Comparison of ENCODE assay signal across 8 cellular contexts in genomic region chr3:32177702-32178198, GRCh38.
A peak's percentile ranks its signal among the peaks of the same experiment; 100 is the strongest.
DNase-seq lines count a peak whose midpoint lies in the region; ATAC-seq lines count a peak whose summit lies in the region.

No MANE protein-coding gene starts in this region.

- CTCF ChIA-PET in CD8-positive, alpha-beta memory T cell (lab: Charles Lee) = interaction anchor here (0.7 to 2.9 kb wide), 17 partner anchors 9 to 290 kb away, joined by 3 to 14 read pairs (median 4); no protein-coding TSS in a partner anchor

- H3K4me3 Mint-ChIP-seq in CD8-positive, alpha-beta memory T cell = peak overlapping the region in 4 of 7 donors; percentile 23 to 54 (median 33)

- intact Hi-C loops in Right ventricle myocardium superior (cut with DNase I) (loop anchor here (5.0 kb wide), 2 partner anchors 120 to 160 kb away; no protein-coding TSS in a partner anchor), sciatic nerve (cut with DNase I) (no loop called here)

- POLR2A ChIA-PET in CD8-positive, alpha-beta memory T cell (lab: Charles Lee) = no interaction called here

- peak; percentile 65 for ATAC-seq in GM21360 (IDR thresholded peaks at IDR 0.05; ENCODE audit: unreplicated experiment)
- ATAC-seq in Right ventricle myocardium superior (ENCODE audit: poor library complexity) = peak; percentile 94
- peak; percentile 88 for ATAC-seq in sciatic nerve

- no peaks in the 10 kb centered on the region for H3K36me3 ChIP-seq in CD8-positive, alpha-beta memory T cell (ENCODE audit: insufficient read depth, low read length)

- peak overlapping the region in 1 of 8 donors; percentile 76 for H3K27ac Mint-ChIP-seq in CD8-positive, alpha-beta memory T cell

- DNase-seq in CD8-positive, alpha-beta memory T cell = peak in 4 of 5 donors; percentile 6 to 54 (median 16)
- DNase-seq in HuH-7.5 (ENCODE audit: low spot score) = peak; percentile 77
- peak; percentile 74 for DNase-seq in RPMI7951 (ENCODE audit: low read depth)
- DNase-seq in activated naive CD4-positive, alpha-beta T cell treated with Interleukin-2 at 50 U/mL for 16 hours = peak; percentile 44
- no peak for DNase-seq in Right ventricle myocardium superior
- DNase-seq in sciatic nerve (ENCODE audit: low spot score) = no peak
- no peak for DNase-seq in DMS79 treated with DMSO at 0.1 percent for 48 hours (lab: John Stamatoyannopoulos, UW)

- H3K27me3 ChIP-seq in CD8-positive, alpha-beta memory T cell (ENCODE audit: insufficient read depth, low read length, poor library complexity, severe bottlenecking) = no peaks in the 10 kb centered on the region

- H3K27me3 Mint-ChIP-seq in CD8-positive, alpha-beta memory T cell = peaks cover 7 to 12% of the 10 kb centered on the region in 2 donors

- H3K36me3 Mint-ChIP-seq in CD8-positive, alpha-beta memory T cell = peaks cover 0 to 1% (median 0%) of the 10 kb centered on the region in 3 donors

- no peak overlapping the region for H3K4me3 ChIP-seq in CD8-positive, alpha-beta memory T cell (ENCODE audit: low read length)

- H3K9me3 ChIP-seq in CD8-positive, alpha-beta memory T cell (ENCODE audit: low read length) = no peaks in the 10 kb centered on the region

- H3K4me1 ChIP-seq in CD8-positive, alpha-beta memory T cell (ENCODE audit: insufficient read depth, low read length) = peaks cover 5% of the 10 kb centered on the region

- H3K27ac ChIP-seq in CD8-positive, alpha-beta memory T cell (ENCODE audit: low read depth, low read length) = no peak overlapping the region

- peaks cover 0 to 2% (median 0%) of the 10 kb centered on the region in 5 donors for H3K9me3 Mint-ChIP-seq in CD8-positive, alpha-beta memory T cell

- H3K4me1 Mint-ChIP-seq in CD8-positive, alpha-beta memory T cell = peaks cover 6 to 13% (median 10%) of the 10 kb centered on the region in 3 donors

Comparison
In these comparisons a context has a peak if more than half of its experiments do, and no peak if none do; other contexts are left out.
1. DNase-seq: peak in CD8-positive, alpha-beta memory T cell (4 of 5), HuH-7.5 (single experiment), RPMI7951 (single experiment) and activated naive CD4-positive, alpha-beta T cell treated with Interleukin-2 at 50 U/mL for 16 hours (single experiment); none in Right ventricle myocardium superior (single experiment), sciatic nerve (single experiment) and DMS79 treated with DMSO at 0.1 percent for 48 hours (single experiment).
2. Peak in every context shown above with its lines, with median percentiles within 50 percentile points of each other: ATAC-seq.